Comparison of ENCODE assay signal across 38 cellular contexts in genomic region chr1:119546641-119547040, GRCh38. TPM values are rescaled to one million over a fixed set of nuclear protein-coding genes. Genes with fewer than 3 reads are reported as not detected.
"Had no signal": no experiment of that assay in that cellular context is flagged by ENCODE, and none has a peak within 500 bp of the region (broad histone marks: within the 10 kb centered on the region; RNA-seq: fewer than 3 reads in every experiment).

No MANE protein-coding gene starts in this region.

- H3K36me3 ChIP-seq: adrenal gland, ascending aorta, brain microvascular endothelial cell, cardiac muscle cell had no signal

- H3K4me1 ChIP-seq: adrenal gland, ascending aorta had no signal

- H3K27ac ChIP-seq: adrenal gland, ascending aorta, body of pancreas, brain microvascular endothelial cell, cardiac muscle cell had no signal

- H3K9me3 ChIP-seq: adrenal gland, ascending aorta, body of pancreas had no signal

- DNase-seq: activated effector memory CD4-positive, alpha-beta T cell treated with anti-CD3 and anti-CD28 coated beads, Interleukin-2, amount 50 U/mL, for 16 hours; activated effector memory CD4-positive, alpha-beta T cell treated with Interleukin-2 at 50 U/mL for 16 hours; activated gamma-delta T cell; activated gamma-delta T cell treated with Interleukin-2 at 50 U/mL for 16 hours; activated naive CD4-positive, alpha-beta T cell; activated naive CD4-positive, alpha-beta T cell treated with anti-CD3 and anti-CD28 coated beads for 36 hours; activated naive CD4-positive, alpha-beta T cell treated with anti-CD3 and anti-CD28 coated beads, Interleukin-2, amount 10 ng/mL, durations not matched to agents 7 days and 5 days; activated naive CD4-positive, alpha-beta T cell treated with anti-CD3 and anti-CD28 coated beads, Interleukin-2, amount 50 U/mL, for 16 hours; activated naive CD4-positive, alpha-beta T cell treated with Interleukin-2 at 50 U/mL for 16 hours; activated naive CD8-positive, alpha-beta T cell treated with anti-CD3 and anti-CD28 coated beads for 36 hours; activated naive CD8-positive, alpha-beta T cell treated with anti-CD3 and anti-CD28 coated beads, Interleukin-2, amount 10 ng/mL, durations not matched to agents 7 days and 5 days; activated naive CD8-positive, alpha-beta T cell treated with anti-CD3 and anti-CD28 coated beads, Interleukin-2, amount 50 U/mL, for 24 hours; activated T-cell treated with anti-CD3 and anti-CD28 coated beads, Interleukin-2, amount 50 U/mL, for 1 hour; activated T-cell treated with anti-CD3 and anti-CD28 coated beads, Interleukin-2, amount 50 U/mL, for 24 hours; activated T-cell treated with anti-CD3 and anti-CD28 coated beads, Interleukin-2, amount 50 U/mL, for 4 hours; activated T-cell treated with anti-CD3 and anti-CD28 coated beads, Interleukin-2, amount 50 U/mL, for 48 hours; activated T-cell treated with anti-CD3 and anti-CD28 coated beads, Interleukin-2, amount 50 U/mL, for 72 hours; adrenal gland; amniotic stem cell; amygdala; anterior cingulate cortex; aorta; body of pancreas; brain microvascular endothelial cell; caudate nucleus; central memory CD4-positive, alpha-beta T cell; cerebellar nuclear complex had no signal

- H3K27me3 ChIP-seq: adrenal gland, ascending aorta, body of pancreas, brain microvascular endothelial cell, cardiac muscle cell had no signal

- H3K4me3 ChIP-seq: adrenal gland, ascending aorta, body of pancreas, cardiac muscle cell had no signal

RNA-seq across cellular contexts. Expression of gene HSD3B1, which starts 39.6 kb away (rescaled TPM):
- total RNA-seq: activated naive CD4-positive, alpha-beta T cell treated with anti-CD3 and anti-CD28 coated beads for 36 hours; activated naive CD4-positive, alpha-beta T cell treated with anti-CD3 and anti-CD28 coated beads, Interleukin-2, amount 50 U/mL, for 72 hours; activated naive CD8-positive, alpha-beta T cell treated with anti-CD3 and anti-CD28 coated beads for 36 hours; activated naive CD8-positive, alpha-beta T cell treated with anti-CD3 and anti-CD28 coated beads, Interleukin-2, amount 10 ng/mL, durations not matched to agents 7 days and 5 days; activated T-cell treated with anti-CD3 and anti-CD28 coated beads, Interleukin-2, amount 50 U/mL, for 4 hours; activated T-cell treated with anti-CD3 and anti-CD28 coated beads, Interleukin-2, amount 50 U/mL, for 72 hours; activated T-helper 1 cell treated with anti-CD3 and anti-CD28 coated beads, Interleukin-12 subunit alpha, Interleukin-12 subunit beta, Interleukin-2, Interleukin-4 antibody, amounts not matched to agents 30 ng/mL and 10 ng/mL and 1 ng/mL, durations not matched to agents 14 hours and 24 hours and 36 hours; activated T-helper 17 cell treated with anti-CD3 and anti-CD28 coated beads, Interleukin-2, amount 50 U/mL, for 72 hours; activated T-helper 2 cell treated with anti-CD3 and anti-CD28 coated beads, Interferon-gamma antibody, Interleukin-2, Interleukin-4, amounts not matched to agents 10 μg/mL and 5 μg/mL and 100 μg/mL, durations not matched to agents 14 hours and 24 hours and 36 hours; aorta; ascending aorta; body of pancreas; bronchial epithelial cell; cardiac septum; cerebellum; chondrocyte had no signal
- polyA plus RNA-seq: adipose tissue, aorta had no signal
